ENCODE assay signal across 1 cellular context in genomic region chr2:203535078-203535783, GRCh38.
TF ChIP-seq lines count a peak whose summit lies in the region.

TSS of gene RAPH1 (minus strand) at chr2:203535301. CDS start at chr2:203495353, 39,948 bp downstream.

TF ChIP-seq in H1, 55 proteins besides CTCF, POLR2A, EP300 and RAD21 (continued from another document):
- TF ChIP-seq SAP30 (IDR thresholded peaks at IDR 0.05; ENCODE audit: insufficient read depth, insufficient replicate concordance, low read length) (no peak), ATF3 (IDR thresholded peaks at IDR 0.05; ENCODE audit: insufficient read depth, low read depth, low read length) (no peak), RNF2 (IDR thresholded peaks at IDR 0.05; ENCODE audit: borderline replicate concordance, low read depth, low read length, missing control alignments, poor library complexity, severe bottlenecking) (no peak), SUZ12 (IDR thresholded peaks at IDR 0.05; ENCODE audit: low read length) (no peak), BACH1 (IDR thresholded peaks at IDR 0.05; ENCODE audit: low read length) (no peak), CBX5 (IDR thresholded peaks at IDR 0.05; ENCODE audit: low read depth, low read length) (no peak), SP2 (IDR thresholded peaks at IDR 0.05; ENCODE audit: low read length) (no peak), GTF2F1 (IDR thresholded peaks at IDR 0.05; ENCODE audit: borderline replicate concordance, low read depth, low read length) (no peak), SP1 (IDR thresholded peaks at IDR 0.05; ENCODE audit: low read depth, low read length) (0 out of 2 replicates have a peak, but pooled peaks have one; percentile 8), EGR1 (IDR thresholded peaks at IDR 0.05; ENCODE audit: borderline replicate concordance, low read depth, low read length) (peak; percentile 70; the same call in 1 of the 2 replicates), CHD7 (IDR thresholded peaks at IDR 0.05; ENCODE audit: insufficient replicate concordance, low read length) (no peak), TEAD4 (IDR thresholded peaks at IDR 0.05; ENCODE audit: low read depth, low read length) (no peak), USF2 (IDR thresholded peaks at IDR 0.05; ENCODE audit: low read length) (no peak), KDM4A (IDR thresholded peaks at IDR 0.05; ENCODE audit: low read depth, low read length, severe bottlenecking) (peak; percentile 30), BRCA1 (IDR thresholded peaks at IDR 0.05; ENCODE audit: low read depth, low read length) (no peak), KDM5A (IDR thresholded peaks at IDR 0.05; ENCODE audit: low read length) (no peak), RXRA (IDR thresholded peaks at IDR 0.05; ENCODE audit: insufficient read depth, low read depth, low read length) (no peak), SIN3A (conservative IDR thresholded peaks at IDR 0.05 in 1 of 2, IDR thresholded peaks at IDR 0.05 in 1 of 2; ENCODE audit: low read depth in 1 of 2, low read length in 2 of 2) (peak; percentile 28 to 50; a peak in 1 of 4 replicates), PHF8 (conservative IDR thresholded peaks at IDR 0.05; ENCODE audit: low read depth, low read length) (peak; percentile 73), TBP (IDR thresholded peaks at IDR 0.05; ENCODE audit: low read depth, low read length) (peak; percentile 55; the same call in 1 of the 2 replicates), JUN (IDR thresholded peaks at IDR 0.05; ENCODE audit: low read depth, low read length) (no peak), MAX (IDR thresholded peaks at IDR 0.05) (no peak), RBBP5 (IDR thresholded peaks at IDR 0.05; ENCODE audit: borderline replicate concordance, low read depth, low read length) (peak; percentile 97; the same call in 1 of the 2 replicates), CEBPB (IDR thresholded peaks at IDR 0.05; ENCODE audit: low read depth, low read length) (no peak), KDM1A (IDR thresholded peaks at IDR 0.05; ENCODE audit: borderline replicate concordance, low read length) (no peak), CBX8 (IDR thresholded peaks at IDR 0.05; ENCODE audit: borderline replicate concordance, low read depth, low read length) (no peak), EZH2 (IDR thresholded peaks at IDR 0.05; ENCODE audit: low read depth, low read length, severe bottlenecking) (no peak), NANOG (IDR thresholded peaks at IDR 0.05; ENCODE audit: insufficient read depth, low read depth, low read length, poor library complexity, severe bottlenecking) (no peak), FOSL1 (IDR thresholded peaks at IDR 0.05; ENCODE audit: insufficient read depth, low read depth, low read length) (no peak), CHD2 (IDR thresholded peaks at IDR 0.05; ENCODE audit: low read length) (no peak), TAF1 (IDR thresholded peaks at IDR 0.05; ENCODE audit: low read depth, low read length) (peak; percentile 92), GABPA (IDR thresholded peaks at IDR 0.05; ENCODE audit: borderline replicate concordance, insufficient read depth, low read length) (no peak), TAF7 (optimal IDR thresholded peaks at IDR 0.05; ENCODE audit: borderline replicate concordance, low read depth, low read length) (peak; percentile 28), ZNF274 (IDR thresholded peaks at IDR 0.05; ENCODE audit: borderline replicate concordance, extremely low read depth, low read length) (no peak), POLR2AphosphoS5 (IDR thresholded peaks at IDR 0.05; ENCODE audit: low read depth, low read length) (peak; percentile 81; the same call in 1 of the 2 replicates), POU5F1 (IDR thresholded peaks at IDR 0.05; ENCODE audit: low read depth, low read length) (no peak), SRF (IDR thresholded peaks at IDR 0.05; ENCODE audit: low read depth, low read length) (no peak), HDAC2 (IDR thresholded peaks at IDR 0.05; ENCODE audit: borderline replicate concordance in 1 of 2, low read depth in 2 of 2, low read length in 2 of 2) (no peak), SP4 (IDR thresholded peaks at IDR 0.05; ENCODE audit: low read length) (no peak), CTBP2 (IDR thresholded peaks at IDR 0.05; ENCODE audit: borderline replicate concordance, insufficient read depth, insufficient read length, low read length) (no peak), TCF12 (IDR thresholded peaks at IDR 0.05; ENCODE audit: low read depth, low read length) (no peak), HDAC6 (IDR thresholded peaks at IDR 0.05; ENCODE audit: low read depth, low read length) (no peak), MAFK (IDR thresholded peaks at IDR 0.05; ENCODE audit: low read depth, low read length) (no peak), JUND (IDR thresholded peaks at IDR 0.05; ENCODE audit: low read length) (no peak), E2F6 (IDR thresholded peaks at IDR 0.05) (no peak), SIRT6 (IDR thresholded peaks at IDR 0.05; ENCODE audit: low read length) (no peak), CREB1 (IDR thresholded peaks at IDR 0.05) (no peak; the same call in 1 of the 2 replicates), YY1 (IDR thresholded peaks at IDR 0.05; ENCODE audit: low read depth, low read length) (no peak)
